Comparison of ENCODE assay signal across 14 cellular contexts in the genomic region with DNA sequence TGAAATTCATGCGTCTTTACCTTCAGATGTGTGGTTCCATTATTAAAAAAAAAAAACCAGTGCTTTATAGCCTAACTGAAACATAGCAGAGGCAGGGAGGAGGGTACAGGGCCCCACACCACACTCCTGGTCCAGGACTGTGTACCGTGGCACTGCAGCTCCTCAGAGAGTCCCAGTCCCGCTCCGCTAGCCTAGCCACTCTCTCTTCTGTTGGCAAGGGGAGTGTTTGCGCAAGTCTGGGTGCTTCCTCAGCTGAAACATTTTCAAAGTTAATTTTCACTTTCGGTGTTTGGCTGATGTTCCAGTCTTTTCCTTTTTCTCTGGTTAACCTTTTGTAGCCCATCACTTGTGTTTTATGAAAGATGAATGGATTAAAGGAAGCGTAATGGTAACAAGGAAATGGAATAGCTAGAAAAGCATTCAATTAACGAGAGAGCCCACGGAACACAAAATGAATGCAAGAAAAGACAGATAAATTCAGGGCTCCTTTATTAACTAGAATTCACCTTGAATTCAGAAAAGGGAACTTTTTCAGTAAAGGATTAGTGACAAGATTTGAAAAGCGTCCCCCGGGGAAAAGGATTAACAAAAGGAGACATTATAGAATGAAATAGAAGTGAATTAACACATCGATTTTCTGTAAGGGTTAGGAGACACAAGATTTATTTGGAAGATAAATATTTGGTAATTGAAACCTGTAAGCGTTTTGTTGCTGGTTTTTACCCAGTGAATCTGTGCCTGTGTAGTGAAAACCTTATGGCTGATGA.
DNase-seq lines count a peak whose midpoint lies in the region; ATAC-seq and TF ChIP-seq lines count a peak whose summit lies in the region.
"Had no signal": no experiment of that assay in that cellular context is flagged by ENCODE, and none has a peak within 500 bp of the region (broad histone marks: within the 10 kb centered on the region; RNA-seq: fewer than 3 reads in every experiment).

No MANE protein-coding gene starts in this region.

- H3K9me3 ChIP-seq in BLaER1 = no peaks in the 10 kb centered on the region
- H3K9me3 ChIP-seq in WERI-Rb-1 (ENCODE audit: severe bottlenecking) = no peaks in the 10 kb centered on the region
- H3K9me3 ChIP-seq in tibial nerve = no peaks in the 10 kb centered on the region

- no peak overlapping the region for H3K9ac ChIP-seq in BLaER1

- TF ChIP-seq POLR2A in tibial nerve (IDR thresholded peaks at IDR 0.05) = no peak

- H3K4me1 ChIP-seq in BLaER1 (peaks cover 31% of the 10 kb centered on the region), tibial nerve (no peaks in the 10 kb centered on the region)

- in situ Hi-C loops in ACHN (cut with HindIII; ENCODE audit: low pct_ligation_motif_present, low pct_unique_long_range_greater_than_20kb, low sequenced_read_pairs) = no loop called here

- H4K20me1 ChIP-seq in BLaER1 = no peaks in the 10 kb centered on the region

- WGBS in tibial nerve, 2 donors = 79 to 81% methylated on average over 13 of the region's 13 CpGs

- DNase-seq in ACHN (peak; percentile 5), WERI-Rb-1 (peak; percentile 25), left lobe of liver (ENCODE audit: low spot score) (peak; percentile 66), NCI-H187 (lab: John Stamatoyannopoulos, UW) (no peak), tibial nerve (ENCODE audit: low spot score in 2 of 2) (no peak), NCI-H2171 treated with DMSO at 0.1 percent for 48 hours (lab: John Stamatoyannopoulos, UW) (no peak)
- DNase-seq: DMS153, EL, H9, IMR-90, Kasumi-1, NCI-H1694, NCI-H524 treated with DMSO at 0.1 percent for 48 hours had no signal

- TF ChIP-seq CTCF in WERI-Rb-1 (IDR thresholded peaks at IDR 0.05; ENCODE audit: low read depth, low read length) = no peak
- no peak for TF ChIP-seq CTCF in tibial nerve (IDR thresholded peaks at IDR 0.05)

- peak; percentile 97 for ATAC-seq in left lobe of liver

- H3K27me3 ChIP-seq in BLaER1 = no peaks in the 10 kb centered on the region
- no peaks in the 10 kb centered on the region for H3K27me3 ChIP-seq in WERI-Rb-1 (ENCODE audit: insufficient read depth, low read depth, severe bottlenecking)
- no peaks in the 10 kb centered on the region for H3K27me3 ChIP-seq in tibial nerve

- H3K36me3 ChIP-seq in BLaER1 (no peaks in the 10 kb centered on the region), WERI-Rb-1 (no peaks in the 10 kb centered on the region), tibial nerve (no peaks in the 10 kb centered on the region)

- H3K4me2 ChIP-seq in BLaER1 = peak overlapping the region; percentile 53

- TF ChIP-seq EP300 in tibial nerve (IDR thresholded peaks at IDR 0.05) = no peak

- H3K4me3 ChIP-seq in BLaER1 = no peak overlapping the region
- no peak overlapping the region for H3K4me3 ChIP-seq in WERI-Rb-1 (ENCODE audit: low read depth, low read length)
- no peak overlapping the region for H3K4me3 ChIP-seq in tibial nerve

- H3K27ac ChIP-seq in BLaER1 = no peak overlapping the region
- H3K27ac ChIP-seq in WERI-Rb-1 = peak overlapping the region; percentile 24; the same call in 1 of the 2 replicates
- H3K27ac ChIP-seq in tibial nerve = no peak overlapping the region

Comparison
In these comparisons a context has a peak if more than half of its experiments do, and no peak if none do; other contexts are left out.
1. DNase-seq: peak in ACHN (single experiment), WERI-Rb-1 (single experiment) and left lobe of liver (single experiment); none in NCI-H187 (0 of 2), tibial nerve (0 of 2) and NCI-H2171 treated with DMSO at 0.1 percent for 48 hours (single experiment).